15 cellular contexts compared by ENCODE assay signal in genomic region chr7:36875794-36876193, GRCh38.
A peak's percentile ranks its signal among the peaks of the same experiment; 100 is the strongest.
DNase-seq lines count a peak whose midpoint lies in the region; ATAC-seq and TF ChIP-seq lines count a peak whose summit lies in the region.
"Had no signal": no experiment of that assay in that cellular context is flagged by ENCODE, and none has a peak within 500 bp of the region (broad histone marks: within the 10 kb centered on the region; RNA-seq: fewer than 3 reads in every experiment).

No MANE protein-coding gene starts in this region.

- H3K27me3 ChIP-seq in osteoblast (ENCODE audit: insufficient read depth, low read length) = no peaks in the 10 kb centered on the region
- H3K27me3 ChIP-seq in right cardiac atrium (ENCODE audit: control insufficient read depth, insufficient read depth) = no peaks in the 10 kb centered on the region
- no peaks in the 10 kb centered on the region for H3K27me3 ChIP-seq in BE2C
- H3K27me3 ChIP-seq: heart left ventricle had no signal

- 90% methylated on average over 2 of the region's 2 CpGs for WGBS in right cardiac atrium

- DNase-seq in Daoy (ENCODE audit: low read depth) = peak; percentile 17
- peak; percentile 85 for DNase-seq in NCI-H146 treated with DMSO at 0.1 percent for 48 hours (lab: John Stamatoyannopoulos, UW; ENCODE audit: unreplicated experiment)
- peak; percentile 78 for DNase-seq in astrocyte of the hippocampus (ENCODE audit: low read depth, low spot score)
- DNase-seq in osteoblast (ENCODE audit: insufficient read length, low spot score, missing footprints) = peak; percentile 13
- no peak for DNase-seq in GM13976 (ENCODE audit: low spot score)
- no peak for DNase-seq in right cardiac atrium
- no peak for DNase-seq in BE2C
- DNase-seq: activated CD4-positive, alpha-beta T cell treated with anti-CD3 and anti-CD28 coated beads, Interleukin-2, amount 10 ng/mL, durations not matched to agents 24 days and 14 days; activated CD8-positive, alpha-beta memory T cell treated with anti-CD3 and anti-CD28 coated beads, Interleukin-2, amount 50 U/mL, for 48 hours; activated gamma-delta T cell; heart left ventricle; RPMI8226; SW 1271 had no signal

- no peaks in the 10 kb centered on the region for H4K20me1 ChIP-seq in osteoblast (ENCODE audit: insufficient read depth, low read length)

- no peak overlapping the region for H2AFZ ChIP-seq in osteoblast (ENCODE audit: low read length)

- no peak for TF ChIP-seq CTCF in osteoblast (IDR thresholded peaks at IDR 0.05; ENCODE audit: extremely low read depth, low read depth, low read length)
- TF ChIP-seq CTCF in GM13976 (IDR thresholded peaks at IDR 0.05; ENCODE audit: borderline replicate concordance, control extremely low read depth, extremely low read depth, insufficient read depth, missing control alignments) = no peak
- TF ChIP-seq CTCF in BE2C (IDR thresholded peaks at IDR 0.05; ENCODE audit: low read depth, low read length) = no peak

- no peak for ATAC-seq in right cardiac atrium
- ATAC-seq in HG03432 (IDR thresholded peaks at IDR 0.05; ENCODE audit: unreplicated experiment) = no peak
- ATAC-seq: heart left ventricle had no signal

- no peaks in the 10 kb centered on the region for H3K4me1 ChIP-seq in osteoblast (ENCODE audit: insufficient read depth, low read length)
- no peaks in the 10 kb centered on the region for H3K4me1 ChIP-seq in right cardiac atrium (ENCODE audit: control insufficient read depth, insufficient read depth, low read length)
- peaks cover 11% of the 10 kb centered on the region for H3K4me1 ChIP-seq in BE2C
- H3K4me1 ChIP-seq: heart left ventricle had no signal

- in situ Hi-C loops in GM13976 (cut with MboI; ENCODE audit: low sequenced_read_pairs, unreplicated experiment) = no loop called here

- H3K9me3 ChIP-seq in osteoblast (ENCODE audit: low read depth, low read length) = no peaks in the 10 kb centered on the region
- no peaks in the 10 kb centered on the region for H3K9me3 ChIP-seq in right cardiac atrium (ENCODE audit: control insufficient read depth, low read length)
- no peaks in the 10 kb centered on the region for H3K9me3 ChIP-seq in BE2C
- H3K9me3 ChIP-seq: heart left ventricle, thoracic aorta had no signal

- no peak overlapping the region for H3K4me2 ChIP-seq in osteoblast (ENCODE audit: insufficient read depth, low read length)

- intact Hi-C loops in right cardiac atrium (cut with DNase I) = no loop called here

- H3K4me3 ChIP-seq in osteoblast (ENCODE audit: insufficient read depth, low read length) (no peak overlapping the region), right cardiac atrium (ENCODE audit: low read length) (no peak overlapping the region), BE2C (ENCODE audit: low read depth, low read length) (no peak overlapping the region)
- H3K4me3 ChIP-seq: heart left ventricle, thoracic aorta had no signal

- no peak overlapping the region for H3K27ac ChIP-seq in osteoblast (ENCODE audit: low read depth, low read length)
- no peak overlapping the region for H3K27ac ChIP-seq in right cardiac atrium (ENCODE audit: low read length)
- H3K27ac ChIP-seq: heart left ventricle, thoracic aorta had no signal

- H3K79me2 ChIP-seq in osteoblast (ENCODE audit: insufficient read depth, low read length) = no peaks in the 10 kb centered on the region

- H3K36me3 ChIP-seq in osteoblast (ENCODE audit: insufficient read depth, low read length) (no peaks in the 10 kb centered on the region), BE2C (no peaks in the 10 kb centered on the region)
- H3K36me3 ChIP-seq: thoracic aorta had no signal

Comparison
In these comparisons a context has a peak if more than half of its experiments do, and no peak if none do; other contexts are left out.
1. DNase-seq: peak in Daoy (single experiment), NCI-H146 treated with DMSO at 0.1 percent for 48 hours (single experiment), astrocyte of the hippocampus (single experiment) and osteoblast (single experiment); none in GM13976 (single experiment), right cardiac atrium (0 of 3) and BE2C (single experiment).